ENCODE assay signal across 6 cellular contexts in genomic region chr1:44805311-44806024, GRCh38. TPM values are rescaled to one million over a fixed set of nuclear protein-coding genes. Genes with fewer than 3 reads are reported as not detected.
DNase-seq lines count a peak whose midpoint lies in the region; ATAC-seq and TF ChIP-seq lines count a peak whose summit lies in the region.

No MANE protein-coding gene starts in this region.

- no peaks in the 10 kb centered on the region for H3K27me3 ChIP-seq in Peyer's patch
- H3K27me3 ChIP-seq in effector memory CD4-positive, alpha-beta T cell (replicated peaks; ENCODE audit: control insufficient read depth, insufficient read depth, low read length, poor library complexity, severe bottlenecking): no peaks in the 10 kb centered on the region
- no peaks in the 10 kb centered on the region for H3K27me3 ChIP-seq in skeletal muscle tissue (ENCODE audit: control insufficient read depth in 3 of 3, insufficient read depth in 3 of 3, low read length in 3 of 3)

- H3K27ac ChIP-seq in Peyer's patch: peak overlapping the region; percentile 21 to 98 (median 96)
- H3K27ac ChIP-seq in effector memory CD4-positive, alpha-beta T cell (ENCODE audit: insufficient read depth, low read length, poor library complexity, severe bottlenecking): peak overlapping the region; percentile 46
- H3K27ac ChIP-seq in skeletal muscle tissue (ENCODE audit: low read depth, low read length): peak overlapping the region; percentile 98

- peaks cover 0 to 34% (median 0%) of the 10 kb centered on the region in 3 donors for H3K36me3 ChIP-seq in Peyer's patch
- peaks cover 42% of the 10 kb centered on the region for H3K36me3 ChIP-seq in effector memory CD4-positive, alpha-beta T cell (ENCODE audit: control insufficient read depth, insufficient read depth, low read length)
- H3K36me3 ChIP-seq in skeletal muscle tissue (ENCODE audit: control insufficient read depth in 3 of 3, insufficient read depth in 3 of 3, low read length in 3 of 3): peaks cover 23 to 38% (median 30%) of the 10 kb centered on the region in 3 donors

- no peak for ATAC-seq in GM18873 (IDR thresholded peaks at IDR 0.05; ENCODE audit: low FRiP score, unreplicated experiment)

- TF ChIP-seq POLR2A in Peyer's patch (IDR thresholded peaks at IDR 0.05): no peak

- H3K9ac ChIP-seq in skeletal muscle tissue (ENCODE audit: low read depth in 1 of 3, low read length in 3 of 3): no peak overlapping the region

- H3K4me3 ChIP-seq in Peyer's patch (no peak overlapping the region), skeletal muscle tissue (ENCODE audit: low read length in 3 of 3) (no peak overlapping the region)
- H3K4me3 ChIP-seq in effector memory CD4-positive, alpha-beta T cell (ENCODE audit: insufficient read depth, low read depth, low read length, poor library complexity, severe bottlenecking): no peak overlapping the region

- H3K4me1 ChIP-seq in Peyer's patch (peaks cover 13 to 65% (median 52%) of the 10 kb centered on the region in 4 donors), skeletal muscle tissue (ENCODE audit: control insufficient read depth in 3 of 3, insufficient read depth in 3 of 3, low read length in 3 of 3) (peaks cover 61 to 85% (median 85%) of the 10 kb centered on the region in 3 donors)
- peaks cover 70% of the 10 kb centered on the region for H3K4me1 ChIP-seq in effector memory CD4-positive, alpha-beta T cell (ENCODE audit: control insufficient read depth, insufficient read depth, low read length, poor library complexity, severe bottlenecking)

- TF ChIP-seq CTCF in Peyer's patch (IDR thresholded peaks at IDR 0.05): no peak

- no peaks in the 10 kb centered on the region for H3K9me3 ChIP-seq in Peyer's patch
- H3K9me3 ChIP-seq in effector memory CD4-positive, alpha-beta T cell (ENCODE audit: control insufficient read depth, low read length): no peaks in the 10 kb centered on the region
- no peaks in the 10 kb centered on the region for H3K9me3 ChIP-seq in skeletal muscle tissue (ENCODE audit: control insufficient read depth in 3 of 3, low read length in 3 of 3)

- DNase-seq in Peyer's patch (peak in 2 of 3 donors; percentile 45 to 46), DMS53 treated with DMSO at 0.1 percent for 48 hours (lab: John Stamatoyannopoulos, UW; ENCODE audit: unreplicated experiment) (no peak)
- DNase-seq in effector memory CD4-positive, alpha-beta T cell: peak in 1 of 3 donors; percentile 17
- no peak for DNase-seq in activated CD4-positive, CD25-positive, alpha-beta regulatory T cell (lab: John Stamatoyannopoulos, UW)

RNA-seq across cellular contexts. Expression of gene DYNLT4, which starts 1.7 kb away (rescaled TPM):
- 1 to 10 TPM in 1 of 4 donors, not detected in 3; 3.5 TPM for total RNA-seq in Peyer's patch
- total RNA-seq in skeletal muscle tissue: not detected

RNA-seq across cellular contexts. Expression of gene BTBD19, which starts 2.9 kb away (rescaled TPM):
- 1 to 10 TPM; 2.6 to 7.4 (median 3.5) TPM for total RNA-seq in Peyer's patch
- total RNA-seq in skeletal muscle tissue: 5.7 TPM

RNA-seq across cellular contexts. Expression of gene PLK3, which starts 5.3 kb away (rescaled TPM):
- total RNA-seq in Peyer's patch (10 to 100 TPM in 3 of 4 donors, 1 to 10 TPM in 1; 7.7 to 28.1 (median 23.5) TPM), skeletal muscle tissue (6.8 TPM)

RNA-seq across cellular contexts. Expression of gene BEST4, which starts 17.5 kb away (rescaled TPM):
- total RNA-seq in Peyer's patch: 10 to 100 TPM in 3 of 4 donors, 1 to 10 TPM in 1; 5.0 to 59.8 (median 28.6) TPM
- total RNA-seq in skeletal muscle tissue: not detected

RNA-seq across cellular contexts. Expression of gene RPS8, which starts 30.1 kb away (rescaled TPM):
- total RNA-seq in Peyer's patch (1,000 to 10,000 TPM in 1 of 4 donors, 100 to 1,000 TPM in 3; 456 to 1,875 (median 819) TPM), skeletal muscle tissue (1,786 TPM)

Comparison
In these comparisons a context has a peak if more than half of its experiments do, and no peak if none do; other contexts are left out.
1. DNase-seq: peak in Peyer's patch (2 of 3); none in activated CD4-positive, CD25-positive, alpha-beta regulatory T cell (0 of 4) and DMS53 treated with DMSO at 0.1 percent for 48 hours (single experiment).
2. H3K27ac ChIP-seq: peak in every context shown above with its lines; median percentile 98 in skeletal muscle tissue; 96 in Peyer's patch; 46 in effector memory CD4-positive, alpha-beta T cell.